Comparison of ENCODE assay signal across 1 cellular context in genomic region chr5:172782169-172783039, GRCh38.
TF ChIP-seq lines count a peak whose summit lies in the region.

No MANE protein-coding gene starts in this region.

TF ChIP-seq in HepG2, 621 proteins besides CTCF, POLR2A, EP300 and RAD21 (continued from another document and continues in another):
- TF ChIP-seq, protein P1, sequence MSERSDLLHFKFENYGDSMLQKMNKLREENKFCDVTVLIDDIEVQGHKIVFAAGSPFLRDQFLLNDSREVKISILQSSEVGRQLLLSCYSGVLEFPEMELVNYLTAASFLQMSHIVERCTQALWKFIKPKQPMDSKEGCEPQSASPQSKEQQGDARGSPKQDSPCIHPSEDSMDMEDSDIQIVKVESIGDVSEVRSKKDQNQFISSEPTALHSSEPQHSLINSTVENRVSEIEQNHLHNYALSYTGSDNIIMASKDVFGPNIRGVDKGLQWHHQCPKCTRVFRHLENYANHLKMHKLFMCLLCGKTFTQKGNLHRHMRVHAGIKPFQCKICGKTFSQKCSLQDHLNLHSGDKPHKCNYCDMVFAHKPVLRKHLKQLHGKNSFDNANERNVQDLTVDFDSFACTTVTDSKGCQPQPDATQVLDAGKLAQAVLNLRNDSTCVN (CRISPR knock-in tag; IDR thresholded peaks at IDR 0.05; ENCODE audit: borderline replicate concordance) = no peak
- TF ChIP-seq MZF1 (CRISPR knock-in tag; IDR thresholded peaks at IDR 0.05; ENCODE audit: borderline replicate concordance) (no peak), ZNF616 (CRISPR knock-in tag; IDR thresholded peaks at IDR 0.05; ENCODE audit: low read depth) (no peak), SP1 (IDR thresholded peaks at IDR 0.05) (no peak), SP1 (CRISPR knock-in tag; IDR thresholded peaks at IDR 0.05) (0 out of 2 replicates have a peak, but pooled peaks have one; percentile 25), SIX4 (CRISPR knock-in tag; IDR thresholded peaks at IDR 0.05) (no peak), ZNF256 (CRISPR knock-in tag; conservative IDR thresholded peaks at IDR 0.05) (no peak), KMT2B (CRISPR knock-in tag; IDR thresholded peaks at IDR 0.05) (no peak), ZMYM4 (CRISPR knock-in tag; IDR thresholded peaks at IDR 0.05) (no peak), SALL1 (CRISPR knock-in tag; IDR thresholded peaks at IDR 0.05) (peak; percentile 76; the same call in 1 of the 2 replicates), SOX13 (IDR thresholded peaks at IDR 0.05) (no peak), SOX13 (CRISPR knock-in tag; conservative IDR thresholded peaks at IDR 0.05 in 1 of 2, IDR thresholded peaks at IDR 0.05 in 1 of 2) (peak in 1 of 2 experiments; percentile 82; a peak in 2 of 4 replicates), THYN1 (CRISPR knock-in tag; IDR thresholded peaks at IDR 0.05; ENCODE audit: borderline replicate concordance, low read depth) (no peak), MAF1 (CRISPR knock-in tag; IDR thresholded peaks at IDR 0.05; ENCODE audit: borderline replicate concordance) (no peak), GATA4 (IDR thresholded peaks at IDR 0.05; ENCODE audit: borderline replicate concordance, low read depth) (peak; percentile 42; the same call in 1 of the 2 replicates), MBD4 (IDR thresholded peaks at IDR 0.05; ENCODE audit: borderline replicate concordance, low read length) (peak; percentile 4; the same call in 1 of the 2 replicates), REL (CRISPR knock-in tag; conservative IDR thresholded peaks at IDR 0.05) (no peak), ZNF660 (CRISPR knock-in tag; IDR thresholded peaks at IDR 0.05; ENCODE audit: borderline replicate concordance, low read depth) (no peak), PREB (CRISPR knock-in tag; IDR thresholded peaks at IDR 0.05) (no peak), ZNF468 (CRISPR knock-in tag; IDR thresholded peaks at IDR 0.05) (no peak), ZNF296 (CRISPR knock-in tag; conservative IDR thresholded peaks at IDR 0.05) (no peak), NR2C2 (CRISPR knock-in tag; IDR thresholded peaks at IDR 0.05; ENCODE audit: borderline replicate concordance) (no peak), ZNF235 (CRISPR knock-in tag; IDR thresholded peaks at IDR 0.05; ENCODE audit: borderline replicate concordance) (no peak), MTERF4 (CRISPR knock-in tag; IDR thresholded peaks at IDR 0.05) (no peak), ADNP (CRISPR knock-in tag; IDR thresholded peaks at IDR 0.05) (no peak), MXD3 (CRISPR knock-in tag; IDR thresholded peaks at IDR 0.05) (no peak), ONECUT2 (CRISPR knock-in tag; IDR thresholded peaks at IDR 0.05) (no peak), KLF9 (CRISPR knock-in tag; IDR thresholded peaks at IDR 0.05; ENCODE audit: low read depth) (peak; percentile 88; the same call in 1 of the 2 replicates), PATZ1 (CRISPR knock-in tag; IDR thresholded peaks at IDR 0.05) (peak; percentile 29; the same call in 1 of the 2 replicates), ZNF337 (CRISPR knock-in tag; IDR thresholded peaks at IDR 0.05; ENCODE audit: borderline replicate concordance, low read depth) (no peak), ZNF709 (CRISPR knock-in tag; IDR thresholded peaks at IDR 0.05) (no peak), ZNF329 (CRISPR knock-in tag; IDR thresholded peaks at IDR 0.05; ENCODE audit: low read depth) (no peak), FIP1L1 (IDR thresholded peaks at IDR 0.05; ENCODE audit: borderline replicate concordance, insufficient read depth, low read depth, low read length) (no peak), ZNF788 (CRISPR knock-in tag; IDR thresholded peaks at IDR 0.05; ENCODE audit: borderline replicate concordance) (no peak), ZBTB21 (CRISPR knock-in tag; IDR thresholded peaks at IDR 0.05) (no peak), ZNF883 (CRISPR knock-in tag; IDR thresholded peaks at IDR 0.05; ENCODE audit: not compliant biosample characterization) (no peak), ZNF564 (CRISPR knock-in tag; IDR thresholded peaks at IDR 0.05) (no peak), TOPORS (CRISPR knock-in tag; IDR thresholded peaks at IDR 0.05) (no peak), RAD51 (IDR thresholded peaks at IDR 0.05; ENCODE audit: borderline replicate concordance) (no peak)
- TF ChIP-seq, protein P2, sequence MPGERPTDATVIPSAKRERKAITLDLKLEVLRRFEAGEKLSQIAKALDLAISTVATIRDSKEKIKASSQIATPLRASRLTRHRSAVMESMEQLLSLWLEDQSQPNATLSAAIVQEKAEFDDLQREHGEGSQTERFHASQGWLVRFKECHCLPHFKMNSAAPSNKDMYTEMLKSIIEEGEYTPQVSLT (CRISPR knock-in tag; IDR thresholded peaks at IDR 0.05; ENCODE audit: borderline replicate concordance, low read depth) = no peak
- TF ChIP-seq, protein P3, sequence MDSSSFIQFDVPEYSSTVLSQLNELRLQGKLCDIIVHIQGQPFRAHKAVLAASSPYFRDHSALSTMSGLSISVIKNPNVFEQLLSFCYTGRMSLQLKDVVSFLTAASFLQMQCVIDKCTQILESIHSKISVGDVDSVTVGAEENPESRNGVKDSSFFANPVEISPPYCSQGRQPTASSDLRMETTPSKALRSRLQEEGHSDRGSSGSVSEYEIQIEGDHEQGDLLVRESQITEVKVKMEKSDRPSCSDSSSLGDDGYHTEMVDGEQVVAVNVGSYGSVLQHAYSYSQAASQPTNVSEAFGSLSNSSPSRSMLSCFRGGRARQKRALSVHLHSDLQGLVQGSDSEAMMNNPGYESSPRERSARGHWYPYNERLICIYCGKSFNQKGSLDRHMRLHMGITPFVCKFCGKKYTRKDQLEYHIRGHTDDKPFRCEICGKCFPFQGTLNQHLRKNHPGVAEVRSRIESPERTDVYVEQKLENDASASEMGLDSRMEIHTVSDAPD (CRISPR knock-in tag; IDR thresholded peaks at IDR 0.05) = peak; percentile 78; the same call in 1 of the 2 replicates
- TF ChIP-seq, protein P4, sequence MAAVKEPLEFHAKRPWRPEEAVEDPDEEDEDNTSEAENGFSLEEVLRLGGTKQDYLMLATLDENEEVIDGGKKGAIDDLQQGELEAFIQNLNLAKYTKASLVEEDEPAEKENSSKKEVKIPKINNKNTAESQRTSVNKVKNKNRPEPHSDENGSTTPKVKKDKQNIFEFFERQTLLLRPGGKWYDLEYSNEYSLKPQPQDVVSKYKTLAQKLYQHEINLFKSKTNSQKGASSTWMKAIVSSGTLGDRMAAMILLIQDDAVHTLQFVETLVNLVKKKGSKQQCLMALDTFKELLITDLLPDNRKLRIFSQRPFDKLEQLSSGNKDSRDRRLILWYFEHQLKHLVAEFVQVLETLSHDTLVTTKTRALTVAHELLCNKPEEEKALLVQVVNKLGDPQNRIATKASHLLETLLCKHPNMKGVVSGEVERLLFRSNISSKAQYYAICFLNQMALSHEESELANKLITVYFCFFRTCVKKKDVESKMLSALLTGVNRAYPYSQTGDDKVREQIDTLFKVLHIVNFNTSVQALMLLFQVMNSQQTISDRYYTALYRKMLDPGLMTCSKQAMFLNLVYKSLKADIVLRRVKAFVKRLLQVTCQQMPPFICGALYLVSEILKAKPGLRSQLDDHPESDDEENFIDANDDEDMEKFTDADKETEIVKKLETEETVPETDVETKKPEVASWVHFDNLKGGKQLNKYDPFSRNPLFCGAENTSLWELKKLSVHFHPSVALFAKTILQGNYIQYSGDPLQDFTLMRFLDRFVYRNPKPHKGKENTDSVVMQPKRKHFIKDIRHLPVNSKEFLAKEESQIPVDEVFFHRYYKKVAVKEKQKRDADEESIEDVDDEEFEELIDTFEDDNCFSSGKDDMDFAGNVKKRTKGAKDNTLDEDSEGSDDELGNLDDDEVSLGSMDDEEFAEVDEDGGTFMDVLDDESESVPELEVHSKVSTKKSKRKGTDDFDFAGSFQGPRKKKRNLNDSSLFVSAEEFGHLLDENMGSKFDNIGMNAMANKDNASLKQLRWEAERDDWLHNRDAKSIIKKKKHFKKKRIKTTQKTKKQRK (IDR thresholded peaks at IDR 0.05; ENCODE audit: low read length) = no peak
- TF ChIP-seq, protein P5, sequence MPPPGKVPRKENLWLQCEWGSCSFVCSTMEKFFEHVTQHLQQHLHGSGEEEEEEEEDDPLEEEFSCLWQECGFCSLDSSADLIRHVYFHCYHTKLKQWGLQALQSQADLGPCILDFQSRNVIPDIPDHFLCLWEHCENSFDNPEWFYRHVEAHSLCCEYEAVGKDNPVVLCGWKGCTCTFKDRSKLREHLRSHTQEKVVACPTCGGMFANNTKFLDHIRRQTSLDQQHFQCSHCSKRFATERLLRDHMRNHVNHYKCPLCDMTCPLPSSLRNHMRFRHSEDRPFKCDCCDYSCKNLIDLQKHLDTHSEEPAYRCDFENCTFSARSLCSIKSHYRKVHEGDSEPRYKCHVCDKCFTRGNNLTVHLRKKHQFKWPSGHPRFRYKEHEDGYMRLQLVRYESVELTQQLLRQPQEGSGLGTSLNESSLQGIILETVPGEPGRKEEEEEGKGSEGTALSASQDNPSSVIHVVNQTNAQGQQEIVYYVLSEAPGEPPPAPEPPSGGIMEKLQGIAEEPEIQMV (CRISPR knock-in tag; IDR thresholded peaks at IDR 0.05; ENCODE audit: low read depth) = no peak
- TF ChIP-seq, protein P6, sequence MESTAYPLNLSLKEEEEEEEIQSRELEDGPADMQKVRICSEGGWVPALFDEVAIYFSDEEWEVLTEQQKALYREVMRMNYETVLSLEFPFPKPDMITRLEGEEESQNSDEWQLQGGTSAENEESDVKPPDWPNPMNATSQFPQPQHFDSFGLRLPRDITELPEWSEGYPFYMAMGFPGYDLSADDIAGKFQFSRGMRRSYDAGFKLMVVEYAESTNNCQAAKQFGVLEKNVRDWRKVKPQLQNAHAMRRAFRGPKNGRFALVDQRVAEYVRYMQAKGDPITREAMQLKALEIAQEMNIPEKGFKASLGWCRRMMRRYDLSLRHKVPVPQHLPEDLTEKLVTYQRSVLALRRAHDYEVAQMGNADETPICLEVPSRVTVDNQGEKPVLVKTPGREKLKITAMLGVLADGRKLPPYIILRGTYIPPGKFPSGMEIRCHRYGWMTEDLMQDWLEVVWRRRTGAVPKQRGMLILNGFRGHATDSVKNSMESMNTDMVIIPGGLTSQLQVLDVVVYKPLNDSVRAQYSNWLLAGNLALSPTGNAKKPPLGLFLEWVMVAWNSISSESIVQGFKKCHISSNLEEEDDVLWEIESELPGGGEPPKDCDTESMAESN (CRISPR knock-in tag; conservative IDR thresholded peaks at IDR 0.05) = no peak
- TF ChIP-seq, protein P7, sequence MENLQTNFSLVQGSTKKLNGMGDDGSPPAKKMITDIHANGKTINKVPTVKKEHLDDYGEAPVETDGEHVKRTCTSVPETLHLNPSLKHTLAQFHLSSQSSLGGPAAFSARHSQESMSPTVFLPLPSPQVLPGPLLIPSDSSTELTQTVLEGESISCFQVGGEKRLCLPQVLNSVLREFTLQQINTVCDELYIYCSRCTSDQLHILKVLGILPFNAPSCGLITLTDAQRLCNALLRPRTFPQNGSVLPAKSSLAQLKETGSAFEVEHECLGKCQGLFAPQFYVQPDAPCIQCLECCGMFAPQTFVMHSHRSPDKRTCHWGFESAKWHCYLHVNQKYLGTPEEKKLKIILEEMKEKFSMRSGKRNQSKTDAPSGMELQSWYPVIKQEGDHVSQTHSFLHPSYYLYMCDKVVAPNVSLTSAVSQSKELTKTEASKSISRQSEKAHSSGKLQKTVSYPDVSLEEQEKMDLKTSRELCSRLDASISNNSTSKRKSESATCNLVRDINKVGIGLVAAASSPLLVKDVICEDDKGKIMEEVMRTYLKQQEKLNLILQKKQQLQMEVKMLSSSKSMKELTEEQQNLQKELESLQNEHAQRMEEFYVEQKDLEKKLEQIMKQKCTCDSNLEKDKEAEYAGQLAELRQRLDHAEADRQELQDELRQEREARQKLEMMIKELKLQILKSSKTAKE (CRISPR knock-in tag; IDR thresholded peaks at IDR 0.05; ENCODE audit: borderline replicate concordance) = peak; percentile 51; the same call in 1 of the 2 replicates
- TF ChIP-seq, protein P8, sequence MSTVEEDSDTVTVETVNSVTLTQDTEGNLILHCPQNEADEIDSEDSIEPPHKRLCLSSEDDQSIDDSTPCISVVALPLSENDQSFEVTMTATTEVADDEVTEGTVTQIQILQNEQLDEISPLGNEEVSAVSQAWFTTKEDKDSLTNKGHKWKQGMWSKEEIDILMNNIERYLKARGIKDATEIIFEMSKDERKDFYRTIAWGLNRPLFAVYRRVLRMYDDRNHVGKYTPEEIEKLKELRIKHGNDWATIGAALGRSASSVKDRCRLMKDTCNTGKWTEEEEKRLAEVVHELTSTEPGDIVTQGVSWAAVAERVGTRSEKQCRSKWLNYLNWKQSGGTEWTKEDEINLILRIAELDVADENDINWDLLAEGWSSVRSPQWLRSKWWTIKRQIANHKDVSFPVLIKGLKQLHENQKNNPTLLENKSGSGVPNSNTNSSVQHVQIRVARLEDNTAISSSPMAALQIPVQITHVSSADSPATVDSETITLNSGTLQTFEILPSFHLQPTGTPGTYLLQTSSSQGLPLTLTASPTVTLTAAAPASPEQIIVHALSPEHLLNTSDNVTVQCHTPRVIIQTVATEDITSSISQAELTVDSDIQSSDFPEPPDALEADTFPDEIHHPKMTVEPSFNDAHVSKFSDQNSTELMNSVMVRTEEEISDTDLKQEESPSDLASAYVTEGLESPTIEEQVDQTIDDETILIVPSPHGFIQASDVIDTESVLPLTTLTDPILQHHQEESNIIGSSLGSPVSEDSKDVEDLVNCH (CRISPR knock-in tag; IDR thresholded peaks at IDR 0.05) = no peak
